ENCODE assay signal across 15 cellular contexts in the genomic region with DNA sequence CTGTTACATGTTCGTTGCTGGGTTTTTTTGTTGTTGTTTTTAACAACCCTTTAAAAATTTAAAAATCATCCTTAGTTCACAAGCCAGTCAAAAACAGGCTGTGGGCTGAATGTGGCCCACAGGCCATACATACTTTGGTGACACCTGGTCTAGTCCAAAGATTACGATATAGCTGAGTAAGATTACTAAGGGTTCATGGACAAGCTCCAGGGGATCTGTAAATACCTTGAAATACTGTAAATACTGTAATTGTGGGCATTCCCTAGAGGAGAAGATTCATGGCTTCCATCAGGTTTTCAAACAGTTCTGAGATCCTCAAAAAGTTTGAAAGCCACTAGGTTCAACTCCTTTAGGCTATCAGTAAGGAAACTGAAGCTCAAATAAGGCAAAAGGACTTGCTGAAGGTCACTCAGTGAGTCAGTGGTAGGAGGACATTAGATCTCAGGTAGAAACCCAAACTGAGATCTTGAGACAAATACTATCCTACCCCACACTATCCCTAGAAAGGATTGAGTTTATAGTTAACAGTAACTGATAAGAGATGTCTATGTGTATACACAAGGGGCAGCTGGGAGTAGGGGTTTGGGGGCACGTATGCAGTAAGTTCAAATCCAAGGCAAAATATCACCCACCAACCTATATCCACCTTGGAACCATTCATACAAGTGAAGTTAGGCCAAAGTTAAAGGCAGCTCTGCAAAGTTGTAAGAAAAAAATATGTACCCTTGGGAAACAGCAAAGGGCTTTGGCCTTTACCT. TPM values are rescaled to one million over a fixed set of nuclear protein-coding genes. Genes with fewer than 3 reads are reported as not detected.
DNase-seq lines count a peak whose midpoint lies in the region; ATAC-seq, FAIRE-seq and TF ChIP-seq lines count a peak whose summit lies in the region.
"Had no signal": no experiment of that assay in that cellular context is flagged by ENCODE, and none has a peak within 500 bp of the region (broad histone marks: within the 10 kb centered on the region; RNA-seq: fewer than 3 reads in every experiment).

No MANE protein-coding gene starts in this region.

- H2AK5ac ChIP-seq in trophoblast cell (ENCODE audit: low read length), result no peak overlapping the region

- H3K79me1 ChIP-seq in trophoblast cell (ENCODE audit: low read length), result no peaks in the 10 kb centered on the region

- peak; percentile 4 for FAIRE-seq in GM19239 (lab: Jason Lieb, UNC)
- FAIRE-seq: G401.6 had no signal

- H4K91ac ChIP-seq in trophoblast cell (ENCODE audit: low read depth, low read length), result no peak overlapping the region

- no peak overlapping the region for H3K4me2 ChIP-seq in trophoblast cell (ENCODE audit: low read length)
- H3K4me2 ChIP-seq: KMS-11 had no signal

- H3K27me3 ChIP-seq in CD4-positive, alpha-beta T cell (ENCODE audit: control insufficient read depth, insufficient read depth, low read length), result no peaks in the 10 kb centered on the region
- no peaks in the 10 kb centered on the region for H3K27me3 ChIP-seq in trophoblast cell (ENCODE audit: insufficient read depth, low read length)
- H3K27me3 ChIP-seq: foreskin keratinocyte, sigmoid colon had no signal

- no peak overlapping the region for H4K8ac ChIP-seq in trophoblast cell (ENCODE audit: low read depth, low read length)

- H3K18ac ChIP-seq in trophoblast cell (ENCODE audit: low read length), result no peak overlapping the region

- H2BK120ac ChIP-seq in trophoblast cell (ENCODE audit: insufficient read depth, low read length, poor library complexity), result no peak overlapping the region

- H3K9ac ChIP-seq in trophoblast cell (ENCODE audit: low read length), result no peak overlapping the region
- H3K9ac ChIP-seq: KMS-11 had no signal

- no peaks in the 10 kb centered on the region for H3K9me3 ChIP-seq in CD4-positive, alpha-beta T cell (ENCODE audit: control insufficient read depth, low read length)
- H3K9me3 ChIP-seq in trophoblast cell (ENCODE audit: insufficient read depth, low read depth, low read length), result no peaks in the 10 kb centered on the region
- H3K9me3 ChIP-seq: sigmoid colon had no signal

- no peak overlapping the region for H4K12ac ChIP-seq in trophoblast cell (ENCODE audit: low read depth, low read length)

- no peak for DNase-seq in CD4-positive, alpha-beta T cell
- DNase-seq in GM19239 (ENCODE audit: insufficient read length, low spot score), result no peak
- no peak for DNase-seq in activated naive CD8-positive, alpha-beta T cell treated with anti-CD3 and anti-CD28 coated beads, Interleukin-2, amount 50 U/mL, for 24 hours
- DNase-seq in trophoblast cell, result peak; percentile 55 to 83
- DNase-seq in AML-193 (lab: John Stamatoyannopoulos, UW), result no peak
- DNase-seq in stimulated activated CD4-positive, alpha-beta T cell treated with anti-CD3 and anti-CD28 coated beads, Interleukin-2, amount 100 ng/mL, for 24 hours, result no peak
- DNase-seq: cerebellar nuclear complex, foreskin keratinocyte, NCI-H1417 treated with DMSO at 0.1 percent for 48 hours, NCI-H446, sigmoid colon had no signal

- H3K79me2 ChIP-seq in trophoblast cell (ENCODE audit: control insufficient read depth, insufficient read depth, low read length, poor library complexity), result peaks cover 2% of the 10 kb centered on the region

- no peak overlapping the region for H2AFZ ChIP-seq in trophoblast cell (ENCODE audit: insufficient read depth, low read length, poor library complexity)

- no peak for ATAC-seq in CD4-positive, alpha-beta T cell (ENCODE audit: poor library complexity)
- ATAC-seq in activated naive CD8-positive, alpha-beta T cell treated with anti-CD3 and anti-CD28 coated beads, Interleukin-2, amount 50 U/mL, for 24 hours, result no peak
- ATAC-seq in HG02938 (IDR thresholded peaks at IDR 0.05; ENCODE audit: unreplicated experiment), result no peak
- ATAC-seq: foreskin keratinocyte had no signal

- peaks cover 0 to 8% of the 10 kb centered on the region in 2 experiments for H3K4me1 ChIP-seq in trophoblast cell (ENCODE audit: control insufficient read depth in 1 of 2, insufficient read depth in 2 of 2, low read length in 2 of 2)

- H3K23ac ChIP-seq in trophoblast cell (ENCODE audit: low read length), result no peak overlapping the region

- peaks cover 62% of the 10 kb centered on the region for H3K4me1 Mint-ChIP-seq in CD4-positive, alpha-beta T cell (ENCODE audit: low read depth)
- peaks cover 64% of the 10 kb centered on the region for H3K4me1 Mint-ChIP-seq in activated naive CD8-positive, alpha-beta T cell treated with anti-CD3 and anti-CD28 coated beads, Interleukin-2, amount 50 U/mL, for 24 hours

- H3K36me3 Mint-ChIP-seq in CD4-positive, alpha-beta T cell (ENCODE audit: low read depth), result peaks cover 79% of the 10 kb centered on the region
- H3K36me3 Mint-ChIP-seq in activated naive CD8-positive, alpha-beta T cell treated with anti-CD3 and anti-CD28 coated beads, Interleukin-2, amount 50 U/mL, for 24 hours (ENCODE audit: low read depth), result peaks cover 50% of the 10 kb centered on the region

- no peak for TF ChIP-seq CTCF in CD4-positive, alpha-beta T cell (IDR thresholded peaks at IDR 0.05)

- no peaks in the 10 kb centered on the region for H3K9me3 Mint-ChIP-seq in CD4-positive, alpha-beta T cell
- H3K9me3 Mint-ChIP-seq in activated naive CD8-positive, alpha-beta T cell treated with anti-CD3 and anti-CD28 coated beads, Interleukin-2, amount 50 U/mL, for 24 hours, result no peaks in the 10 kb centered on the region

- H2BK12ac ChIP-seq in trophoblast cell (ENCODE audit: low read length), result no peak overlapping the region

- H3K4me3 ChIP-seq in trophoblast cell (ENCODE audit: low read depth, low read length), result no peak overlapping the region
- H3K4me3 ChIP-seq: lung, sigmoid colon had no signal

- no CpG with 5 or more reads among the region's 3 CpGs for WGBS in trophoblast cell (ENCODE audit: extremely low coverage, insufficient coverage, insufficient read length)

- CTCF ChIA-PET in CD4-positive, alpha-beta T cell (lab: Charles Lee), result interaction anchor here (0.8 kb wide), 1 partner anchor 13 kb away, joined by 3 read pairs; no protein-coding TSS in a partner anchor

- H3K4me3 Mint-ChIP-seq in CD4-positive, alpha-beta T cell, result no peak overlapping the region
- H3K4me3 Mint-ChIP-seq in activated naive CD8-positive, alpha-beta T cell treated with anti-CD3 and anti-CD28 coated beads, Interleukin-2, amount 50 U/mL, for 24 hours, result no peak overlapping the region

- peak overlapping the region; percentile 48 for H3K27ac ChIP-seq in CD4-positive, alpha-beta T cell (ENCODE audit: low read depth, low read length)
- peak overlapping the region; percentile 37 for H3K27ac ChIP-seq in trophoblast cell (ENCODE audit: low read depth, low read length)
- H3K27ac ChIP-seq: foreskin keratinocyte, KMS-11 had no signal

- no peak overlapping the region for H3K14ac ChIP-seq in trophoblast cell (ENCODE audit: low read length)

- H3K4ac ChIP-seq in trophoblast cell (ENCODE audit: low read depth, low read length), result no peak overlapping the region

- POLR2A ChIA-PET in CD4-positive, alpha-beta T cell (lab: Charles Lee), result interaction anchor here (1.2 to 1.7 kb wide), 4 partner anchors 9 to 63 kb away, joined by 3 to 12 read pairs (median 4); a partner anchor contains a TSS

- intact Hi-C loops in CD4-positive, alpha-beta T cell (cut with DNase I, micrococcal nuclease), result no loop called here

- H3K27me3 Mint-ChIP-seq in CD4-positive, alpha-beta T cell, result no peaks in the 10 kb centered on the region
- H3K27me3 Mint-ChIP-seq in activated naive CD8-positive, alpha-beta T cell treated with anti-CD3 and anti-CD28 coated beads, Interleukin-2, amount 50 U/mL, for 24 hours, result no peaks in the 10 kb centered on the region

- H3K27ac Mint-ChIP-seq in CD4-positive, alpha-beta T cell, result peak overlapping the region; percentile 74
- peak overlapping the region; percentile 67 for H3K27ac Mint-ChIP-seq in activated naive CD8-positive, alpha-beta T cell treated with anti-CD3 and anti-CD28 coated beads, Interleukin-2, amount 50 U/mL, for 24 hours

- H3K36me3 ChIP-seq in trophoblast cell (ENCODE audit: control insufficient read depth in 1 of 2, insufficient read depth in 2 of 2, low read length in 2 of 2), result peaks cover 4 to 11% of the 10 kb centered on the region in 2 experiments

- H2BK5ac ChIP-seq in trophoblast cell (ENCODE audit: low read depth, low read length, poor library complexity), result no peak overlapping the region

RNA-seq across cellular contexts. Expression of a gene that starts 17.8 kb away (rescaled TPM):
- total RNA-seq in CD4-positive, alpha-beta T cell, result 10 to 100 TPM; 57.4 to 58.2 TPM
- 40.0 and 40.9 TPM in 2 replicates for polyA plus RNA-seq in trophoblast cell (2013)

Comparison
In these comparisons a context has a peak if more than half of its experiments do, and no peak if none do; other contexts are left out.
1. DNase-seq: peak in trophoblast cell (2 of 2); none in CD4-positive, alpha-beta T cell (0 of 10), GM19239 (single experiment), activated naive CD8-positive, alpha-beta T cell treated with anti-CD3 and anti-CD28 coated beads, Interleukin-2, amount 50 U/mL, for 24 hours (single experiment), AML-193 (0 of 2) and stimulated activated CD4-positive, alpha-beta T cell treated with anti-CD3 and anti-CD28 coated beads, Interleukin-2, amount 100 ng/mL, for 24 hours (0 of 2).